1 cellular context compared by ENCODE assay signal in genomic region chr1:231528175-231529029, GRCh38.
TF ChIP-seq lines count a peak whose summit lies in the region.

TSS of gene TSNAX (plus strand) at chr1:231528669. CDS start at chr1:231528811, 142 bp downstream.

TF ChIP-seq in K562, 482 proteins besides CTCF, POLR2A, EP300 and RAD21 (continued from another document and continues in another):
- TF ChIP-seq EZH2 (IDR thresholded peaks at IDR 0.05; ENCODE audit: borderline replicate concordance, low read depth, low read length) (no peak), MTA1 (IDR thresholded peaks at IDR 0.05; ENCODE audit: borderline replicate concordance) (peak; percentile 90), TFAM (CRISPR knock-in tag; conservative IDR thresholded peaks at IDR 0.05) (no peak), ZNF124 (CRISPR knock-in tag; IDR thresholded peaks at IDR 0.05) (no peak), E2F4 (CRISPR knock-in tag; IDR thresholded peaks at IDR 0.05; ENCODE audit: low read depth) (no peak), RBM25 (IDR thresholded peaks at IDR 0.05; ENCODE audit: low read depth, low read length, severe bottlenecking) (no peak), ID3 (CRISPR knock-in tag; IDR thresholded peaks at IDR 0.05) (no peak), ID3 (tag; IDR thresholded peaks at IDR 0.05) (peak; percentile 53; the same call in 1 of the 2 replicates), FUS (optimal IDR thresholded peaks at IDR 0.05; ENCODE audit: low read depth, low read length) (no peak), ZNF644 (tag; IDR thresholded peaks at IDR 0.05; ENCODE audit: low read depth) (peak; percentile 78; the same call in 1 of the 2 replicates), L3MBTL2 (IDR thresholded peaks at IDR 0.05) (peak; percentile 95), JUN (IDR thresholded peaks at IDR 0.05; ENCODE audit: borderline replicate concordance, low read depth, low read length) (peak; percentile 58; the same call in 1 of the 2 replicates), JUN (CRISPR knock-in tag; IDR thresholded peaks at IDR 0.05; ENCODE audit: borderline replicate concordance) (no peak), KDM2B (CRISPR knock-in tag; IDR thresholded peaks at IDR 0.05) (no peak), MYBL2 (IDR thresholded peaks at IDR 0.05; ENCODE audit: low read depth) (no peak; the same call in 1 of the 2 replicates), MYBL2 (CRISPR knock-in tag; IDR thresholded peaks at IDR 0.05; ENCODE audit: borderline replicate concordance) (no peak), ZBED1 (IDR thresholded peaks at IDR 0.05) (no peak), FOXO4 (CRISPR knock-in tag; IDR thresholded peaks at IDR 0.05) (no peak), MLLT1 (IDR thresholded peaks at IDR 0.05) (no peak; a peak in 1 of 4 replicates), CHD2 (IDR thresholded peaks at IDR 0.05; ENCODE audit: low read depth, low read length) (no peak), RNF2 (IDR thresholded peaks at IDR 0.05) (peak; percentile 77; the same call in 1 of the 2 replicates), BRF1 (IDR thresholded peaks at IDR 0.05; ENCODE audit: borderline replicate concordance, extremely low read depth, insufficient read length) (no peak), TBL1XR1 (IDR thresholded peaks at IDR 0.05; ENCODE audit: low read length in 2 of 2) (peak; percentile 54 to 57), CREB1 (IDR thresholded peaks at IDR 0.05) (peak; percentile 84), CREB1 (CRISPR knock-in tag; IDR thresholded peaks at IDR 0.05) (peak; percentile 90), SNIP1 (IDR thresholded peaks at IDR 0.05; ENCODE audit: low read depth) (no peak), TAL1 (IDR thresholded peaks at IDR 0.05) (peak; percentile 29; the same call in 1 of the 2 replicates), MXD1 (CRISPR knock-in tag; IDR thresholded peaks at IDR 0.05; ENCODE audit: borderline replicate concordance, poor library complexity, severe bottlenecking) (no peak), ZBTB49 (CRISPR knock-in tag; IDR thresholded peaks at IDR 0.05; ENCODE audit: borderline replicate concordance) (no peak), ZC3H8 (IDR thresholded peaks at IDR 0.05) (no peak), CXXC5 (CRISPR knock-in tag; IDR thresholded peaks at IDR 0.05) (peak; percentile 98), E2F5 (CRISPR knock-in tag; IDR thresholded peaks at IDR 0.05) (no peak), HNRNPL (IDR thresholded peaks at IDR 0.05; ENCODE audit: low read depth, low read length) (no peak), NKRF (IDR thresholded peaks at IDR 0.05; ENCODE audit: borderline replicate concordance) (peak; percentile 85), USF1 (CRISPR knock-in tag; IDR thresholded peaks at IDR 0.05) (peak; percentile 72), OTX1 (CRISPR knock-in tag; IDR thresholded peaks at IDR 0.05) (peak; percentile 42; the same call in 1 of the 2 replicates), ZMIZ1 (IDR thresholded peaks at IDR 0.05; ENCODE audit: low read depth in 2 of 2, low read length in 2 of 2) (peak in 1 of 2 experiments; percentile 55; a peak in 1 of 4 replicates), GTF2F1 (IDR thresholded peaks at IDR 0.05; ENCODE audit: low read depth, low read length) (0 out of 2 replicates have a peak, but pooled peaks have one; percentile 65), ARID4B (CRISPR knock-in tag; IDR thresholded peaks at IDR 0.05) (peak; percentile 86), ZNF197 (CRISPR knock-in tag; IDR thresholded peaks at IDR 0.05; ENCODE audit: low read depth) (peak; percentile 81), ZNF140 (CRISPR knock-in tag; IDR thresholded peaks at IDR 0.05) (no peak), BCL6 (CRISPR knock-in tag; IDR thresholded peaks at IDR 0.05) (no peak), TBP (optimal IDR thresholded peaks at IDR 0.05; ENCODE audit: low read depth, low read length) (peak; percentile 79)
